In the genomic region with DNA sequence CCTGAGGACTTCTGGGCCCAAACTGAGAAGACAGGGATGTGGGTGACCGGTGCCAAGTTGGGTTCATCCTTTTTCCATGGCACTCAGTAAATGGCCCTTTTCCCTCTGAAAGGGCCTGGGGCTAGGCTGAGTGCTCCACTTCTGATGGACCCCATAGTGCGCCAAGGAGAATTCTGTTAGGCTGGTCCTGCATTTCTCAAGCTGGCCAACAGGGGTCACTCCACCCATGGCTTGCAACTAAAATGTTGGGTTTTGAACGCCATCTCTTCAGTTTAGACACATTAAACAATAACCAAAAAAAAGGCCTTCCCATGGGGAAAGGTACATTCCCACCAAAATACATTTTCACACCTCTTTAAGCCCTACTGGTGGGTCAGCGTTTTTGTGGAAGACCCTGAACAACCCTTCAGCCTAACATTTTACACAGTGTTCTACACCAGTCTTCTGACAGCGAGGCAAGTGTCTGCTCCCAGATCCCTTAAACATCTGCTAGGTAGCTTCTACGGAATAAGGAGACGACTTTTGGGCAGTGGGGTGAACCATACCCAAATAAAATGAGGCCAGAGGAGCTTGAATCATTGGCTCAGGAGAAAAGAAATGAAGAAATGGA, we compare ENCODE assay signal across 12 cellular contexts. TPM values are rescaled to one million over a fixed set of nuclear protein-coding genes. Genes with fewer than 3 reads are reported as not detected.
DNase-seq lines count a peak whose midpoint lies in the region; TF ChIP-seq lines count a peak whose summit lies in the region.
"Had no signal": no experiment of that assay in that cellular context is flagged by ENCODE, and none has a peak within 500 bp of the region (broad histone marks: within the 10 kb centered on the region; RNA-seq: fewer than 3 reads in every experiment).

No MANE protein-coding gene starts in this region.

- H3K9ac ChIP-seq in parathyroid adenoma, result no peak overlapping the region
- H3K9ac ChIP-seq: BLaER1 had no signal

- H3K27ac Mint-ChIP-seq in chondrocyte (ENCODE audit: unreplicated experiment), result no peak overlapping the region

- peaks cover 3% of the 10 kb centered on the region for H3K9me3 Mint-ChIP-seq in chondrocyte (ENCODE audit: low read depth)

- no peaks in the 10 kb centered on the region for H3K27me3 ChIP-seq in parathyroid adenoma (ENCODE audit: control insufficient read depth, insufficient read depth, low read length)

- no peak overlapping the region for H2AFZ ChIP-seq in parathyroid adenoma

- peaks cover 5% of the 10 kb centered on the region for H3K36me3 Mint-ChIP-seq in chondrocyte (ENCODE audit: low read depth)

- H3K4me1 Mint-ChIP-seq in chondrocyte (ENCODE audit: low read depth), result peaks cover 24% of the 10 kb centered on the region

- no peaks in the 10 kb centered on the region for H3K36me3 ChIP-seq in parathyroid adenoma (ENCODE audit: control insufficient read depth, insufficient read depth, low read length)
- H3K36me3 ChIP-seq: BLaER1 had no signal

- no peaks in the 10 kb centered on the region for H3K79me2 ChIP-seq in parathyroid adenoma

- peaks cover 17% of the 10 kb centered on the region for H3K4me1 ChIP-seq in parathyroid adenoma
- H3K4me1 ChIP-seq: BLaER1 had no signal

- H3K4me3 ChIP-seq in parathyroid adenoma (ENCODE audit: low read depth, low read length), result no peak overlapping the region
- H3K4me3 ChIP-seq: BLaER1, coronary artery had no signal

- DNase-seq in NCI-H82 (lab: John Stamatoyannopoulos, UW), result peak; percentile 32
- no peak for DNase-seq in NCI-H82 treated with DMSO at 0.1 percent for 48 hours (lab: John Stamatoyannopoulos, UW; ENCODE audit: unreplicated experiment)
- peak; percentile 2 to 23 for DNase-seq in Kasumi-1 (lab: John Stamatoyannopoulos, UW)
- no peak for DNase-seq in chondrocyte (ENCODE audit: low spot score)
- no peak for DNase-seq in COR-L47 (lab: John Stamatoyannopoulos, UW)
- no peak for DNase-seq in medulla oblongata (ENCODE audit: extremely low spot score)
- DNase-seq in NCI-H510A treated with DMSO at 0.1 percent for 48 hours (lab: John Stamatoyannopoulos, UW), result no peak
- DNase-seq: midbrain had no signal

- peak; percentile 73 for TF ChIP-seq CTCF in chondrocyte (IDR thresholded peaks at IDR 0.05)
- peak; percentile 10 for TF ChIP-seq CTCF in parathyroid adenoma (IDR thresholded peaks at IDR 0.05)

- no peaks in the 10 kb centered on the region for H3K9me3 ChIP-seq in parathyroid adenoma (ENCODE audit: control insufficient read depth, low read length)
- H3K9me3 ChIP-seq: BLaER1 had no signal

- peaks cover 24% of the 10 kb centered on the region for H3K27me3 Mint-ChIP-seq in chondrocyte (ENCODE audit: low read depth)

- no peak overlapping the region for H3K4me2 ChIP-seq in parathyroid adenoma (ENCODE audit: low read length)
- H3K4me2 ChIP-seq: BLaER1 had no signal

- no peak overlapping the region for H3K27ac ChIP-seq in parathyroid adenoma
- H3K27ac ChIP-seq: BLaER1, coronary artery had no signal

- H3K4me3 Mint-ChIP-seq in chondrocyte (ENCODE audit: unreplicated experiment), result no peak overlapping the region

RNA-seq across cellular contexts. Expression of a gene that starts 27.3 kb away (rescaled TPM):
- 0.12 TPM in 1 of 3 replicates, not detected in the others for total RNA-seq in chondrocyte
- total RNA-seq: LHCN-M2 had no signal

RNA-seq across cellular contexts. Expression of a gene that starts 39.5 kb away (rescaled TPM):
- total RNA-seq in chondrocyte, result 0.97 to 1.6 TPM (median 1.3 TPM) in 3 replicates

RNA-seq across cellular contexts. Expression of a gene that starts 49.7 kb away (rescaled TPM):
- 10.6 to 11.0 TPM (median 10.9 TPM) in 3 replicates for total RNA-seq in chondrocyte

RNA-seq across cellular contexts. Expression of a gene that starts 58.1 kb away (rescaled TPM):
- total RNA-seq in chondrocyte, result 79.5 to 105 TPM (median 79.5 TPM) in 3 replicates

Comparison
In these comparisons a context has a peak if more than half of its experiments do, and no peak if none do; other contexts are left out.
1. DNase-seq: peak in NCI-H82 (single experiment) and Kasumi-1 (2 of 2); none in NCI-H82 treated with DMSO at 0.1 percent for 48 hours (single experiment), chondrocyte (single experiment), COR-L47 (single experiment), medulla oblongata (single experiment) and NCI-H510A treated with DMSO at 0.1 percent for 48 hours (single experiment).